Comparison of ENCODE assay signal across 16 cellular contexts in the genomic region with DNA sequence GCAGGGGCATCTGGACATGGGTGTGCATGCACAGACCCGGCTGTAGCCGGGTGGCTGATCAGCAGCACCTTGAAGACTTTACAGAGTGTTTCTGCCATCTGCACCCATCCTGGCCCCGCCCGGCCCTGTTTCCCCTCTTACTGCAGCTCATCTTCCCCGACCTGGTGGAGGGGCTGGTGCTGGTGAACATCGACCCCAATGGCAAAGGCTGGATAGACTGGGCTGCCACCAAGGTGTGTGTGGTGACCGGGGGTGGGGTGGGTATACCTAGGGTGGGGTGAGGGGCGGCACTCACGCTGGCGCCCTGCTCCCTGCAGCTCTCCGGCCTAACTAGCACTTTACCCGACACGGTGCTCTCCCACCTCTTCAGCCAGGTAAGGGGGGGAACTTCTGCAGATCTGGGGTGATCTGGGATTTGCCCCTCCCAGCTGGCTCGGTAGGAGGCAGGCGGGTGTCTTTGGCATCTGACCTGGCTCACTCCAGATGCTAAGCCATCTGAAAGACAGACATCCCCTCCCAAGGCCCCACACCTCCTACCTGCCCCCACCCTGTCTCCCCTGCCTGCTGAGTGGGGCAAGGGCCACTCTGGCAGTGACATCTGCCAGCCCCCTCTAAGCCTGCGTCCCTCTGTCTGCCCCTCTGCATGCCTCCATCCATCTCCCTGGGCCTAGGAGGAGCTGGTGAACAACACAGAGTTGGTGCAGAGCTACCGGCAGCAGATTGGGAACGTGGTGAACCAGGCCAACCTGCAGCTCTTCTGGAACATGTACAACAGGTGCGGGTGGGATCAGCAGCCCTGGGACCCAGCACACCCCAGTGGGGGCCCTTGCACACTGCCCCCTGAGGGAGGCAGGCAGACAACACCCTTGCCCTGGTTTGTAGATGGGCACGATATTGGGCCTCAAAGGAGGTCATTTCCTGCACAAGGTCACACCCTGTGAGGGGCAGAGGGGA. TPM values are rescaled to one million over a fixed set of nuclear protein-coding genes. Genes with fewer than 3 reads are reported as not detected.
DNase-seq lines count a peak whose midpoint lies in the region; ATAC-seq and TF ChIP-seq lines count a peak whose summit lies in the region.
"Had no signal": no experiment of that assay in that cellular context is flagged by ENCODE, and none has a peak within 500 bp of the region (broad histone marks: within the 10 kb centered on the region; RNA-seq: fewer than 3 reads in every experiment).

No MANE protein-coding gene starts in this region.

- H3K4me3 ChIP-seq in suprapubic skin = no peak overlapping the region
- H3K4me3 ChIP-seq: heart left ventricle, right lobe of liver had no signal

- H3K9me3 ChIP-seq in suprapubic skin = no peaks in the 10 kb centered on the region
- H3K9me3 ChIP-seq: heart left ventricle, right lobe of liver had no signal

- H3K27me3 ChIP-seq in suprapubic skin = peaks cover 8% of the 10 kb centered on the region
- H3K27me3 ChIP-seq in foreskin keratinocyte = peaks cover 6% of the 10 kb centered on the region
- H3K27me3 ChIP-seq: right lobe of liver had no signal

- WGBS in suprapubic skin = 70% methylated on average over 11 of the region's 20 CpGs

- H3K27ac ChIP-seq in suprapubic skin = no peak overlapping the region
- H3K27ac ChIP-seq in foreskin keratinocyte = no peak overlapping the region
- H3K27ac ChIP-seq: right lobe of liver had no signal

- ATAC-seq in Right ventricle myocardium inferior = no peak
- ATAC-seq in left ventricle myocardium superior = no peak
- ATAC-seq in left lobe of liver = no peak
- no peak for ATAC-seq in foreskin keratinocyte
- ATAC-seq in HG02973 (IDR thresholded peaks at IDR 0.05; ENCODE audit: unreplicated experiment) = no peak
- ATAC-seq: heart left ventricle had no signal

- DNase-seq in Right ventricle myocardium inferior (ENCODE audit: missing footprints) (peak; percentile 46), left ventricle myocardium superior (no peak), NCI-H524 (lab: John Stamatoyannopoulos, UW) (peak; percentile 80 to 92), left lobe of liver (ENCODE audit: low spot score) (peak; percentile 27), suprapubic skin (ENCODE audit: low spot score in 2 of 2) (peak; percentile 50 to 76), foreskin keratinocyte (no peak), HPDE6-E6E7 (ENCODE audit: extremely low spot score) (no peak)
- DNase-seq: activated CD4-positive, alpha-beta memory T cell treated with anti-CD3 and anti-CD28 coated beads, Interleukin-2, amount 10 ng/mL, durations not matched to agents 7 days and 5 days; amniotic stem cell; central memory CD4-positive, alpha-beta T cell; effector CD4-positive, alpha-beta T cell; NCI-H2081; NCI-H774 had no signal

- intact Hi-C loops in Right ventricle myocardium inferior (cut with DNase I) (no loop called here), left ventricle myocardium superior (cut with micrococcal nuclease) (no loop called here)

- no peak for TF ChIP-seq EP300 in suprapubic skin (IDR thresholded peaks at IDR 0.05)

- TF ChIP-seq POLR2A in suprapubic skin (IDR thresholded peaks at IDR 0.05) = no peak

- no peaks in the 10 kb centered on the region for H3K36me3 ChIP-seq in suprapubic skin
- H3K36me3 ChIP-seq: right lobe of liver had no signal

- H3K4me1 ChIP-seq in suprapubic skin = peaks cover 4% of the 10 kb centered on the region
- no peaks in the 10 kb centered on the region for H3K4me1 ChIP-seq in foreskin keratinocyte
- H3K4me1 ChIP-seq: right lobe of liver had no signal

- TF ChIP-seq CTCF in suprapubic skin (IDR thresholded peaks at IDR 0.05) = no peak
- no peak for TF ChIP-seq CTCF in foreskin keratinocyte (conservative IDR thresholded peaks at IDR 0.05)

RNA-seq across cellular contexts. Expression of a gene that starts 6.6 kb away (rescaled TPM):
- total RNA-seq in Right ventricle myocardium inferior (337 TPM), left ventricle myocardium superior (580 TPM), left lobe of liver (2.4 TPM), suprapubic skin (10 to 100 TPM; 42.5 to 70.3 (median 50.7) TPM), foreskin keratinocyte (3.7 and 5.6 TPM in 2 replicates)
- polyA plus RNA-seq in foreskin keratinocyte = 1.6 and 2.7 TPM in 2 replicates

RNA-seq across cellular contexts. Expression of a gene that starts 8.8 kb away (rescaled TPM):
- total RNA-seq in Right ventricle myocardium inferior = 13.0 TPM
- 15.3 TPM for total RNA-seq in left ventricle myocardium superior
- total RNA-seq in left lobe of liver = 13.5 TPM
- 10 to 100 TPM; 42.6 to 71.8 (median 51.7) TPM for total RNA-seq in suprapubic skin
- 12.5 and 13.6 TPM in 2 replicates for total RNA-seq in foreskin keratinocyte
- 8.2 and 10.4 TPM in 2 replicates for polyA plus RNA-seq in foreskin keratinocyte

Comparison
In these comparisons a context has a peak if more than half of its experiments do, and no peak if none do; other contexts are left out.
1. DNase-seq: peak in Right ventricle myocardium inferior (single experiment), NCI-H524 (2 of 2), left lobe of liver (single experiment) and suprapubic skin (2 of 2); none in left ventricle myocardium superior (single experiment), foreskin keratinocyte (0 of 2) and HPDE6-E6E7 (single experiment).